ENCODE assay signal across 14 cellular contexts in genomic region chr5:89071101-89071940, GRCh38.
DNase-seq lines count a peak whose midpoint lies in the region; ATAC-seq and TF ChIP-seq lines count a peak whose summit lies in the region.
"Had no signal": no experiment of that assay in that cellular context is flagged by ENCODE, and none has a peak within 500 bp of the region (broad histone marks: within the 10 kb centered on the region; RNA-seq: fewer than 3 reads in every experiment).

No MANE protein-coding gene starts in this region.

- H3K27ac Mint-ChIP-seq in chondrocyte (ENCODE audit: unreplicated experiment) (peak overlapping the region; percentile 8), progenitor cell of endocrine pancreas (no peak overlapping the region)
- H3K27ac Mint-ChIP-seq: activated naive CD8-positive, alpha-beta T cell; CD8-positive, alpha-beta memory T cell; GM23338 had no signal

- DNase-seq in chondrocyte (ENCODE audit: low spot score) (no peak), nucleus accumbens (lab: John Stamatoyannopoulos, UW) (no peak), inferior parietal cortex (ENCODE audit: extremely low spot score) (no peak), GM19240 (ENCODE audit: insufficient read length, low spot score) (no peak), progenitor cell of endocrine pancreas (ENCODE audit: low spot score, unreplicated experiment) (no peak)
- DNase-seq: CD8-positive, alpha-beta memory T cell; effector memory CD4-positive, alpha-beta T cell; NK-92 treated with Interleukin-12 subunit alpha and Interleukin-12 subunit beta, amount 100 ng/mL, for 24 hours; ovary had no signal

- H3K9me3 Mint-ChIP-seq in chondrocyte (ENCODE audit: low read depth): no peaks in the 10 kb centered on the region
- H3K9me3 Mint-ChIP-seq in progenitor cell of endocrine pancreas (ENCODE audit: low read depth): no peaks in the 10 kb centered on the region
- H3K9me3 Mint-ChIP-seq: GM23338 had no signal

- H3K4me3 Mint-ChIP-seq in chondrocyte (ENCODE audit: unreplicated experiment) (no peak overlapping the region), progenitor cell of endocrine pancreas (ENCODE audit: low read depth) (no peak overlapping the region)
- H3K4me3 Mint-ChIP-seq: activated naive CD8-positive, alpha-beta T cell; CD8-positive, alpha-beta memory T cell; GM23338 had no signal

- TF ChIP-seq CTCF in chondrocyte (IDR thresholded peaks at IDR 0.05) (no peak), progenitor cell of endocrine pancreas (IDR thresholded peaks at IDR 0.05; ENCODE audit: unreplicated experiment) (no peak)

- peak; percentile 70 for ATAC-seq in GM18508 (IDR thresholded peaks at IDR 0.05; ENCODE audit: insufficient read depth, unreplicated experiment)
- ATAC-seq in GM21447 (IDR thresholded peaks at IDR 0.05; ENCODE audit: unreplicated experiment): peak; percentile 80
- peak; percentile 41 for ATAC-seq in HG03103 (IDR thresholded peaks at IDR 0.05; ENCODE audit: low read depth, unreplicated experiment)
- ATAC-seq: GM23338 had no signal

- H3K36me3 Mint-ChIP-seq in chondrocyte (ENCODE audit: low read depth) (peaks cover 1% of the 10 kb centered on the region), progenitor cell of endocrine pancreas (ENCODE audit: insufficient read depth) (no peaks in the 10 kb centered on the region)
- H3K36me3 Mint-ChIP-seq: activated naive CD8-positive, alpha-beta T cell; CD8-positive, alpha-beta memory T cell had no signal

- H3K27me3 Mint-ChIP-seq in chondrocyte (ENCODE audit: low read depth) (no peaks in the 10 kb centered on the region), progenitor cell of endocrine pancreas (peaks cover 5% of the 10 kb centered on the region)
- H3K27me3 Mint-ChIP-seq: CD8-positive, alpha-beta memory T cell had no signal

- H3K4me1 Mint-ChIP-seq in chondrocyte (ENCODE audit: low read depth): peaks cover 13% of the 10 kb centered on the region
- peaks cover 2% of the 10 kb centered on the region for H3K4me1 Mint-ChIP-seq in progenitor cell of endocrine pancreas (ENCODE audit: low read depth)
- H3K4me1 Mint-ChIP-seq: CD8-positive, alpha-beta memory T cell had no signal
